In genomic region chr6:27824248-27825024, GRCh38 we compare ENCODE assay signal across 1 cellular context.
TF ChIP-seq lines count a peak whose summit lies in the region.

No MANE protein-coding gene starts in this region.

TF ChIP-seq in GM12878, 131 proteins besides CTCF, POLR2A, EP300 and RAD21 (continued from another document and continues in another):
- TF ChIP-seq CEBPB (IDR thresholded peaks at IDR 0.05; ENCODE audit: borderline replicate concordance in 1 of 2, low read depth in 2 of 2, low read length in 2 of 2) (peak in 1 of 2 experiments; percentile 21; a peak in 1 of 4 replicates), BHLHE40 (IDR thresholded peaks at IDR 0.05; ENCODE audit: borderline replicate concordance in 1 of 2, low read depth in 2 of 2, low read length in 1 of 2) (peak in 1 of 2 experiments; percentile 53; a peak in 2 of 4 replicates), GATAD2B (conservative IDR thresholded peaks at IDR 0.05; ENCODE audit: low read depth) (0 out of 2 replicates have a peak, but pooled peaks have one; percentile 53), SMAD5 (IDR thresholded peaks at IDR 0.05; ENCODE audit: low read depth) (peak; percentile 82; the same call in 1 of the 2 replicates), IKZF1 (conservative IDR thresholded peaks at IDR 0.05) (peak; percentile 46; the same call in 1 of the 2 replicates), BCL3 (IDR thresholded peaks at IDR 0.05; ENCODE audit: borderline replicate concordance, insufficient read depth, low read depth, low read length, poor library complexity, severe bottlenecking) (peak; percentile 11), BMI1 (IDR thresholded peaks at IDR 0.05; ENCODE audit: borderline replicate concordance) (peak; percentile 87), ATF2 (IDR thresholded peaks at IDR 0.05; ENCODE audit: low read length) (peak; percentile 38; the same call in 1 of the 2 replicates), IKZF2 (IDR thresholded peaks at IDR 0.05) (0 out of 4 replicates have a peak, but pooled peaks of 1 of the 2 experiments have one; percentile 9), ZBTB40 (IDR thresholded peaks at IDR 0.05; ENCODE audit: borderline replicate concordance) (peak; percentile 24; the same call in 1 of the 2 replicates), DPF2 (IDR thresholded peaks at IDR 0.05) (peak; percentile 36; the same call in 1 of the 2 replicates), BCLAF1 (IDR thresholded peaks at IDR 0.05) (peak; percentile 69; the same call in 1 of the 2 replicates), ZBED1 (IDR thresholded peaks at IDR 0.05; ENCODE audit: borderline replicate concordance) (peak; percentile 93), ZNF24 (IDR thresholded peaks at IDR 0.05) (0 out of 2 replicates have a peak, but pooled peaks have one; percentile 36), SKIL (IDR thresholded peaks at IDR 0.05; ENCODE audit: low read depth, poor library complexity, severe bottlenecking) (peak; percentile 50), SMAD1 (IDR thresholded peaks at IDR 0.05; ENCODE audit: low read depth, partially characterized antibody) (peak; percentile 94), HDGF (IDR thresholded peaks at IDR 0.05) (0 out of 2 replicates have a peak, but pooled peaks have one; percentile 27), MTA3 (IDR thresholded peaks at IDR 0.05; ENCODE audit: borderline replicate concordance, low read length) (peak; percentile 90), ZSCAN29 (IDR thresholded peaks at IDR 0.05) (peak; percentile 15; the same call in 1 of the 2 replicates), PML (IDR thresholded peaks at IDR 0.05; ENCODE audit: low read length) (peak; percentile 89), NFIC (IDR thresholded peaks at IDR 0.05; ENCODE audit: low read depth, low read length) (peak; percentile 67), KLF5 (IDR thresholded peaks at IDR 0.05; ENCODE audit: partially characterized antibody) (peak; percentile 45), ZBTB11 (CRISPR knock-in tag; IDR thresholded peaks at IDR 0.05) (peak; percentile 52), MLLT1 (IDR thresholded peaks at IDR 0.05) (peak; percentile 98), EED (IDR thresholded peaks at IDR 0.05; ENCODE audit: low read depth) (0 out of 2 replicates have a peak, but pooled peaks have one; percentile 23), SMARCA5 (IDR thresholded peaks at IDR 0.05) (0 out of 2 replicates have a peak, but pooled peaks have one; percentile 70), ZBTB4 (CRISPR knock-in tag; IDR thresholded peaks at IDR 0.05) (peak; percentile 98; the same call in 1 of the 2 replicates)
